In the genomic region with DNA sequence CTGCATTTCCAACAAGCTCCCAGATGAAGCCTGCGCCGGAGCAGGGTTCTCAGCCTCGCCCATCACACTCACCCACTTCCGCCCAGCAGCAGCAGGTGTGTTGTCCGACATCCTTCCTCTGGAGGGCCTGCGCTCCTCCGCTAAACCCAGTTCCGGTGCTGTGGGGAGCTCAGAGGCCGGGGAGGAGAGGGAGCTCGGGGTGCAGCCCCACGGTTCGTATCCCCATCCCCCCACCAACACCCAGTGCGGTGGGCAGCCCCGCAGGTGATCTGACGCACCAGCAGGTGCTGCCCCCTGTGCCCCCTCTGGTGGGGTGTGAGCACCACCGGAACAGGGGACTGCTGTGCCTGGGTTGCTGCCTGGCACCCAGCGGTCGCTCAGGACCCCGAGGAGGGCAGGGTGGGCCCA, we compare ENCODE assay signal across 10 cellular contexts. TPM values are rescaled to one million over a fixed set of nuclear protein-coding genes. Genes with fewer than 3 reads are reported as not detected.
A peak's percentile ranks its signal among the peaks of the same experiment; 100 is the strongest.
DNase-seq lines count a peak whose midpoint lies in the region; ATAC-seq and TF ChIP-seq lines count a peak whose summit lies in the region.
"Had no signal": no experiment of that assay in that cellular context is flagged by ENCODE, and none has a peak within 500 bp of the region (broad histone marks: within the 10 kb centered on the region; RNA-seq: fewer than 3 reads in every experiment).

No MANE protein-coding gene starts in this region.

- H3K4me3 Mint-ChIP-seq in naive thymus-derived CD8-positive, alpha-beta T cell, result peak overlapping the region; percentile 74 to 91 (median 86)

- H3K36me3 ChIP-seq in Loucy (ENCODE audit: insufficient read depth, low read length) (no peaks in the 10 kb centered on the region), osteoblast (ENCODE audit: insufficient read depth, low read length) (no peaks in the 10 kb centered on the region)
- H3K36me3 ChIP-seq: neutrophil, thoracic aorta had no signal

- H2AFZ ChIP-seq in Loucy (ENCODE audit: low read length) (peak overlapping the region; percentile 2), osteoblast (ENCODE audit: low read length) (no peak overlapping the region)

- H3K4me2 ChIP-seq in Loucy (ENCODE audit: low read depth, low read length, poor library complexity, severe bottlenecking) (peak overlapping the region; percentile 90), osteoblast (ENCODE audit: insufficient read depth, low read length) (no peak overlapping the region)

- peak; percentile 6 to 10 for ATAC-seq in naive thymus-derived CD8-positive, alpha-beta T cell

- peaks cover 31 to 59% (median 42%) of the 10 kb centered on the region in 4 donors for H3K4me1 Mint-ChIP-seq in naive thymus-derived CD8-positive, alpha-beta T cell

- H3K36me3 Mint-ChIP-seq in naive thymus-derived CD8-positive, alpha-beta T cell, result no peaks in the 10 kb centered on the region

- H3K4me3 ChIP-seq in Loucy (ENCODE audit: low read length, poor library complexity, severe bottlenecking) (peak overlapping the region; percentile 86), osteoblast (ENCODE audit: insufficient read depth, low read length) (no peak overlapping the region)
- H3K4me3 ChIP-seq: thoracic aorta had no signal

- no peaks in the 10 kb centered on the region for H4K20me1 ChIP-seq in Loucy (ENCODE audit: insufficient read depth, low read length, poor library complexity, severe bottlenecking)
- H4K20me1 ChIP-seq in osteoblast (ENCODE audit: insufficient read depth, low read length), result no peaks in the 10 kb centered on the region

- H3K9ac ChIP-seq in Loucy (ENCODE audit: low read depth, low read length, poor library complexity, severe bottlenecking), result peak overlapping the region; percentile 87

- POLR2A ChIA-PET in naive thymus-derived CD8-positive, alpha-beta T cell (lab: Charles Lee), result interaction anchor here (0.6 to 8.6 kb wide), 21 partner anchors 10 to 219 kb away, joined by 3 to 131 read pairs (median 6); partner anchors contain the start of genes MORN1, PANK4, PRXL2B and RER1

- H3K9me3 ChIP-seq in Loucy (ENCODE audit: insufficient read depth, low read depth, low read length) (no peaks in the 10 kb centered on the region), osteoblast (ENCODE audit: low read depth, low read length) (no peaks in the 10 kb centered on the region)
- H3K9me3 ChIP-seq: neutrophil, thoracic aorta had no signal

- no peaks in the 10 kb centered on the region for H3K9me2 ChIP-seq in Loucy (replicated peaks; ENCODE audit: low read depth, low read length)

- H3K4me1 ChIP-seq in Loucy (ENCODE audit: insufficient read depth, low read length, poor library complexity, severe bottlenecking) (peaks cover 42% of the 10 kb centered on the region), osteoblast (ENCODE audit: insufficient read depth, low read length) (peaks cover 16% of the 10 kb centered on the region)

- H3K27ac ChIP-seq in osteoblast (ENCODE audit: low read depth, low read length), result no peak overlapping the region
- H3K27ac ChIP-seq: neutrophil, thoracic aorta had no signal

- TF ChIP-seq CTCF in Loucy (conservative IDR thresholded peaks at IDR 0.05; ENCODE audit: low read length) (peak; percentile 34), osteoblast (IDR thresholded peaks at IDR 0.05; ENCODE audit: extremely low read depth, low read depth, low read length) (no peak)

- no peaks in the 10 kb centered on the region for H3K9me3 Mint-ChIP-seq in naive thymus-derived CD8-positive, alpha-beta T cell

- no peaks in the 10 kb centered on the region for H3F3A ChIP-seq in Loucy (ENCODE audit: low read depth)

- H3K79me2 ChIP-seq in Loucy (ENCODE audit: insufficient read depth, low read length) (peaks cover 31% of the 10 kb centered on the region), osteoblast (ENCODE audit: insufficient read depth, low read length) (peaks cover 10% of the 10 kb centered on the region)

- DNase-seq in COLO668 (lab: John Stamatoyannopoulos, UW; ENCODE audit: unreplicated experiment), result peak; percentile 90
- DNase-seq in activated T-cell treated with anti-CD3 and anti-CD28 coated beads, Interleukin-2, amount 50 U/mL, for 1 hour, result peak; percentile 38
- peak in 9 of 10 donors; percentile 18 to 77 (median 38) for DNase-seq in naive thymus-derived CD8-positive, alpha-beta T cell
- DNase-seq in SIG-M5 treated with dmso at 0.1 percent for 504 hours (lab: John Stamatoyannopoulos, UW; ENCODE audit: unreplicated experiment), result no peak
- no peak for DNase-seq in osteoblast (ENCODE audit: insufficient read length, low spot score, missing footprints)
- no peak for DNase-seq in CD1c-positive myeloid dendritic cell (ENCODE audit: extremely low spot score)
- no peak for DNase-seq in NCI-H1048 (lab: John Stamatoyannopoulos, UW)

- H3K27me3 Mint-ChIP-seq in naive thymus-derived CD8-positive, alpha-beta T cell, result no peaks in the 10 kb centered on the region

- no peaks in the 10 kb centered on the region for H3K27me3 ChIP-seq in Loucy (ENCODE audit: insufficient read depth, low read length, poor library complexity, severe bottlenecking)
- H3K27me3 ChIP-seq in osteoblast (ENCODE audit: insufficient read depth, low read length), result peaks cover 19% of the 10 kb centered on the region

- peak overlapping the region; percentile 86 to 96 (median 92) for H3K27ac Mint-ChIP-seq in naive thymus-derived CD8-positive, alpha-beta T cell

RNA-seq across cellular contexts. Expression of gene PEX10, which starts 3.4 kb away (rescaled TPM):
- total RNA-seq in naive thymus-derived CD8-positive, alpha-beta T cell, result 10 to 100 TPM; 15.5 to 20.1 TPM
- 10 to 100 TPM in 1 of 3 donors, 1 to 10 TPM in 2; 7.5 to 10.4 (median 9.1) TPM for polyA plus RNA-seq in naive thymus-derived CD8-positive, alpha-beta T cell
- 33.9 and 34.7 TPM in 2 replicates for total RNA-seq in osteoblast

RNA-seq across cellular contexts. Expression of gene RER1, which starts 24.2 kb away (rescaled TPM):
- total RNA-seq in naive thymus-derived CD8-positive, alpha-beta T cell, result 100 to 1,000 TPM; 131 to 139 TPM
- 100 to 1,000 TPM; 118 to 146 (median 126) TPM for polyA plus RNA-seq in naive thymus-derived CD8-positive, alpha-beta T cell
- total RNA-seq in osteoblast, result 77.8 and 95.2 TPM in 2 replicates

RNA-seq across cellular contexts. Expression of gene MORN1, which starts 24.5 kb away (rescaled TPM):
- total RNA-seq in naive thymus-derived CD8-positive, alpha-beta T cell, result 10 to 100 TPM; 14.5 to 18.8 TPM
- 1 to 10 TPM; 4.3 to 7.1 (median 5.0) TPM for polyA plus RNA-seq in naive thymus-derived CD8-positive, alpha-beta T cell
- total RNA-seq in osteoblast, result 12.4 and 13.4 TPM in 2 replicates

Comparison
In these comparisons a context has a peak if more than half of its experiments do, and no peak if none do; other contexts are left out.
1. DNase-seq: peak in COLO668 (single experiment), activated T-cell treated with anti-CD3 and anti-CD28 coated beads, Interleukin-2, amount 50 U/mL, for 1 hour (single experiment) and naive thymus-derived CD8-positive, alpha-beta T cell (9 of 10); none in SIG-M5 treated with dmso at 0.1 percent for 504 hours (single experiment), osteoblast (single experiment), CD1c-positive myeloid dendritic cell (single experiment) and NCI-H1048 (single experiment).